In the genomic region with DNA sequence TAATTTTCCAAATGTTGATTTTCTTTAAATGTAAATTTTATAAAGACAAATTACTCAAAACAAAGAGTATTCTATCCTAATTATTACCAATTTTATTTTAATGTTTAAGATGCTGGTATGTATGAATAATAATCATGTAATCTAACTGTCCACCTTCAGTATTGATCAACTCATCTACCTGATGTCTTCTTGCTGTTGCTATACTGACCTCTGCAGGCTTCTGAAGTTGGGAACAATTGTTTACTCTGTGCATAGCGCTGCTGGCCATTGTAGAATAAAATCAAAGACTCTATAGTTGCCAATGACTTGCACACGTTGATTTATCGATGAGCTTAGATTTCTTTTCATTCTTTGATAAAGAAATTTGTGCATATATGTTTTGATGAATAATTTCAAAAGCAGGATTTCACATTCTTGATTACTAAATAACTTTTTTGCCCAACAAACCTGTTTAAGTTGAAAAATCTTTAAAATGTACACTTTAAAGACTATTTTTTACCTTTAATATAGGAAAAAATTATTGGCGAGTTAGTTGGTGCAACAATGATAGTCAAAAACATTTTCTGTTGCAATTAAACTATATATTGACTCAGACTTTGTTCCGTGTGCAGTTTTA, we compare ENCODE assay signal across 9 cellular contexts.
DNase-seq lines count a peak whose midpoint lies in the region; ATAC-seq, FAIRE-seq and TF ChIP-seq lines count a peak whose summit lies in the region.
"Had no signal": no experiment of that assay in that cellular context is flagged by ENCODE, and none has a peak within 500 bp of the region (broad histone marks: within the 10 kb centered on the region; RNA-seq: fewer than 3 reads in every experiment).

No MANE protein-coding gene starts in this region.

- CTCF ChIA-PET in GM12878 (lab: Yijun Ruan, JAX) = interaction anchor here (0.6 to 1.1 kb wide), 4 partner anchors 10 to 445 kb away, joined by 3 read pairs; no protein-coding TSS in a partner anchor

- no peak for FAIRE-seq in GM12878 (lab: Jason Lieb, UNC)

- in situ Hi-C loops in GM12878 (cut with MboI) = no loop called here

- peak; percentile 71; the same call in 2 of the 3 replicates for ATAC-seq in GM12878
- ATAC-seq: activated naive CD4-positive, alpha-beta T cell treated with anti-CD3 and anti-CD28 coated beads, Interleukin-2, amount 50 U/mL, for 72 hours had no signal

- RAD21 ChIA-PET in GM12878 (lab: Charles Lee; ENCODE audit: unreplicated experiment) = no interaction called here

- peak overlapping the region; percentile 82; the same call in 1 of the 2 replicates for H3K4me2 ChIP-seq in MM.1S (ENCODE audit: low read depth, low read length)
- no peak overlapping the region for H3K4me2 ChIP-seq in GM12878 (ENCODE audit: control insufficient read depth, insufficient read depth)
- H3K4me2 ChIP-seq in neural progenitor cell = no peak overlapping the region

- H3K27ac ChIP-seq in MM.1S (ENCODE audit: low read length) (no peak overlapping the region), GM12878 (ENCODE audit: control insufficient read depth, insufficient read depth) (no peak overlapping the region), neural progenitor cell (no peak overlapping the region)
- H3K27ac ChIP-seq: SJSA1 had no signal

- intact Hi-C loops in GM12878 (cut with micrococcal nuclease; ENCODE audit: unreplicated experiment) = no loop called here

- H3K9ac ChIP-seq in MM.1S (ENCODE audit: low read length) = no peak overlapping the region
- no peak overlapping the region for H3K9ac ChIP-seq in GM12878 (ENCODE audit: control insufficient read depth, insufficient read depth, low read length)
- H3K9ac ChIP-seq in neural progenitor cell = no peak overlapping the region

- H4K20me1 ChIP-seq in MM.1S (ENCODE audit: insufficient read depth, low read length) = no peaks in the 10 kb centered on the region
- H4K20me1 ChIP-seq in GM12878 (ENCODE audit: control insufficient read depth, insufficient read depth) = no peaks in the 10 kb centered on the region
- no peaks in the 10 kb centered on the region for H4K20me1 ChIP-seq in neural progenitor cell (ENCODE audit: low read depth)

- H3K9me3 ChIP-seq in MM.1S (replicated peaks; ENCODE audit: insufficient read depth, low read length) (no peaks in the 10 kb centered on the region), GM12878 (replicated peaks; ENCODE audit: control insufficient read depth, insufficient read depth, low read length) (no peaks in the 10 kb centered on the region), neural progenitor cell (ENCODE audit: low read depth) (no peaks in the 10 kb centered on the region)
- H3K9me3 ChIP-seq: SJSA1 had no signal

- no peaks in the 10 kb centered on the region for H3K36me3 ChIP-seq in MM.1S (replicated peaks; ENCODE audit: insufficient read depth, low read length)
- no peaks in the 10 kb centered on the region for H3K36me3 ChIP-seq in GM12878 (ENCODE audit: control insufficient read depth in 2 of 2, insufficient read depth in 2 of 2, low read length in 1 of 2)
- H3K36me3 ChIP-seq in neural progenitor cell = no peaks in the 10 kb centered on the region
- H3K36me3 ChIP-seq: SJSA1 had no signal

- DNase-seq in GM10266 (ENCODE audit: extremely low spot score) (no peak), MM.1S (peak; percentile 69), GM12878 (ENCODE audit: low read depth, low spot score) (no peak), neural progenitor cell (ENCODE audit: low spot score) (peak; percentile 51), D341Med (ENCODE audit: low spot score) (no peak), DMS153 treated with DMSO at 0.1 percent for 48 hours (lab: John Stamatoyannopoulos, UW; ENCODE audit: unreplicated experiment) (no peak), DMS79 (lab: John Stamatoyannopoulos, UW) (no peak)

- 18% methylated on average over 5 of the region's 5 CpGs for WGBS in GM12878 (ENCODE audit: insufficient coverage, insufficient replicate concordance, low lambda C conversion rate, missing lambda C conversion rate)

- BruUV-seq in GM12878 (replicated peaks; lab: Mats Ljungman, UMichigan) = no TSS peak

- SMC1A ChIA-PET in GM12878 (lab: Charles Lee; ENCODE audit: uncharacterized antibody, unreplicated experiment) = no interaction called here

- H3K27me3 ChIP-seq in MM.1S (replicated peaks; ENCODE audit: insufficient read depth, low read length) = no peaks in the 10 kb centered on the region
- no peaks in the 10 kb centered on the region for H3K27me3 ChIP-seq in GM12878 (replicated peaks in 1 of 2; ENCODE audit: control insufficient read depth in 2 of 2, insufficient read depth in 2 of 2, low read length in 1 of 2)
- no peaks in the 10 kb centered on the region for H3K27me3 ChIP-seq in neural progenitor cell
- H3K27me3 ChIP-seq: SJSA1 had no signal

- H2AFZ ChIP-seq in MM.1S (ENCODE audit: low read length) = no peak overlapping the region
- no peak overlapping the region for H2AFZ ChIP-seq in GM12878 (ENCODE audit: control insufficient read depth, low read depth, low read length)
- H2AFZ ChIP-seq in neural progenitor cell (replicated peaks) = no peak overlapping the region

- H3K4me3 Mint-ChIP-seq in neural progenitor cell = no peak overlapping the region

- H3K4me3 ChIP-seq in MM.1S (ENCODE audit: low read length) = no peak overlapping the region
- no peak overlapping the region for H3K4me3 ChIP-seq in GM12878
- H3K4me3 ChIP-seq in neural progenitor cell = no peak overlapping the region
- H3K4me3 ChIP-seq: SJSA1 had no signal

- H3K27ac Mint-ChIP-seq in neural progenitor cell = no peak overlapping the region
- H3K27ac Mint-ChIP-seq: activated naive CD4-positive, alpha-beta T cell treated with anti-CD3 and anti-CD28 coated beads, Interleukin-2, amount 50 U/mL, for 72 hours had no signal

- no peak for TF ChIP-seq EP300 in GM12878 (IDR thresholded peaks at IDR 0.05; ENCODE audit: borderline replicate concordance in 1 of 2, control insufficient read depth in 1 of 2, low read depth in 2 of 2, low read length in 2 of 2)

- peak; percentile 26 for TF ChIP-seq CTCF in GM10266 (IDR thresholded peaks at IDR 0.05; ENCODE audit: control insufficient read depth, insufficient read depth, low read depth, missing control alignments)
- TF ChIP-seq CTCF in MM.1S (IDR thresholded peaks at IDR 0.05; ENCODE audit: low read length) = peak; percentile 92
- peak; percentile 6 to 22 (median 15); a peak in 1 of 6 replicates for TF ChIP-seq CTCF in GM12878 (IDR thresholded peaks at IDR 0.05 in 2 of 3, conservative IDR thresholded peaks at IDR 0.05 in 1 of 3; ENCODE audit: control insufficient read depth in 2 of 3, extremely low read depth in 1 of 3, insufficient read depth in 1 of 3, low read depth in 3 of 3, low read length in 3 of 3)
- TF ChIP-seq CTCF in neural progenitor cell (IDR thresholded peaks at IDR 0.05) = peak; percentile 65

- TF ChIP-seq RAD21 in GM12878 (IDR thresholded peaks at IDR 0.05; ENCODE audit: insufficient read depth, low read depth, low read length) = peak; percentile 34; the same call in 1 of the 2 replicates

- no peak for TF ChIP-seq POLR2A in GM12878 (IDR thresholded peaks at IDR 0.05; ENCODE audit: low read depth, low read length)

- peaks cover 5% of the 10 kb centered on the region for H3K4me1 ChIP-seq in MM.1S (ENCODE audit: low read length)
- H3K4me1 ChIP-seq in GM12878 (ENCODE audit: control insufficient read depth, insufficient read depth, low read length) = no peaks in the 10 kb centered on the region
- no peaks in the 10 kb centered on the region for H3K4me1 ChIP-seq in neural progenitor cell
- H3K4me1 ChIP-seq: SJSA1 had no signal

- no peaks in the 10 kb centered on the region for H3K9me2 ChIP-seq in MM.1S (replicated peaks; ENCODE audit: insufficient read depth, low read length)

- H3K4me1 Mint-ChIP-seq in neural progenitor cell = no peaks in the 10 kb centered on the region

- POLR2A ChIA-PET in GM12878 (lab: Charles Lee) = no interaction called here

- no peaks in the 10 kb centered on the region for H3K9me3 Mint-ChIP-seq in neural progenitor cell
- H3K9me3 Mint-ChIP-seq: activated naive CD4-positive, alpha-beta T cell treated with anti-CD3 and anti-CD28 coated beads, Interleukin-2, amount 50 U/mL, for 72 hours had no signal

- H3F3A ChIP-seq in MM.1S (ENCODE audit: insufficient read depth, low read length) (peaks cover 18% of the 10 kb centered on the region), neural progenitor cell (ENCODE audit: low read depth) (no peaks in the 10 kb centered on the region)

- H3K36me3 Mint-ChIP-seq in neural progenitor cell = no peaks in the 10 kb centered on the region
- H3K36me3 Mint-ChIP-seq: activated naive CD4-positive, alpha-beta T cell treated with anti-CD3 and anti-CD28 coated beads, Interleukin-2, amount 50 U/mL, for 72 hours had no signal

- no peaks in the 10 kb centered on the region for H3K27me3 Mint-ChIP-seq in neural progenitor cell (ENCODE audit: insufficient read depth, low read depth)

- H3K79me2 ChIP-seq in MM.1S (ENCODE audit: low read length) = no peaks in the 10 kb centered on the region
- H3K79me2 ChIP-seq in GM12878 (ENCODE audit: control insufficient read depth, insufficient read depth, low read length) = no peaks in the 10 kb centered on the region
- no peaks in the 10 kb centered on the region for H3K79me2 ChIP-seq in neural progenitor cell (ENCODE audit: low read depth)

TF ChIP-seq in GM12878, 131 proteins besides CTCF, POLR2A, EP300 and RAD21 (continues in another document):
- TF ChIP-seq ZBTB4 (CRISPR knock-in tag; IDR thresholded peaks at IDR 0.05) (no peak), NR2F1 (conservative IDR thresholded peaks at IDR 0.05) (no peak), RCOR1 (conservative IDR thresholded peaks at IDR 0.05; ENCODE audit: low read depth, low read length) (no peak)

Comparison
In these comparisons a context has a peak if more than half of its experiments do, and no peak if none do; other contexts are left out.
1. DNase-seq: peak in MM.1S (single experiment) and neural progenitor cell (single experiment); none in GM10266 (single experiment), GM12878 (single experiment), D341Med (single experiment), DMS153 treated with DMSO at 0.1 percent for 48 hours (single experiment) and DMS79 (single experiment).
2. CTCF ChIP-seq: peak in every context shown above with its lines; median percentile 92 in MM.1S; 65 in neural progenitor cell; 26 in GM10266; 15 in GM12878.